In the genomic region with DNA sequence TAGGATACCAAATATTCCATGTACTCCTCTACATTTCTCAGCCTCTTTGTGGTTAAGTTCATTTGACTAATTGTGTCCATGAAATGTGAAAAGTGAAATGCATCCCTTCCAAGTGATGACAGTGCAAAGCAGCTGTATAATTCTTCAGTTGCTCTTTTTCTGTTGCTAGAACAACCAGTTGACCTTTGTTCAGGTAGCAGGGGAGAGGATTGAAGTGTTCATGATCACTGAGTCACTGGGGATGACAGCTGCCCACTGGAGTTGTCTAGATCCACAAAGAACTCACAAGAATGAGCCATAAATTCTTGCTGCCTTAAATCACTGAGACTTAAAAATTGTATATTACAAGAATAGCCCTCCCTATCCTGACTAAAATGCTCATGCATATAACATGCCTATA, we compare ENCODE assay signal across 29 cellular contexts.
A peak's percentile ranks its signal among the peaks of the same experiment; 100 is the strongest.
DNase-seq lines count a peak whose midpoint lies in the region; TF ChIP-seq lines count a peak whose summit lies in the region.
"Had no signal": no experiment of that assay in that cellular context is flagged by ENCODE, and none has a peak within 500 bp of the region (broad histone marks: within the 10 kb centered on the region; RNA-seq: fewer than 3 reads in every experiment).

No MANE protein-coding gene starts in this region.

- H3K9ac ChIP-seq in BLaER1, result no peak overlapping the region

- H3K4me1 ChIP-seq in BLaER1, result peaks cover 69% of the 10 kb centered on the region
- H3K4me1 ChIP-seq: left lung, psoas muscle, testis, uterus had no signal

- H3K27me3 ChIP-seq in BLaER1, result no peaks in the 10 kb centered on the region
- H3K27me3 ChIP-seq in MG63, result no peaks in the 10 kb centered on the region
- H3K27me3 ChIP-seq: left lung, testis, uterus had no signal

- H3K4me3 ChIP-seq in BLaER1 (no peak overlapping the region), MG63 (no peak overlapping the region), astrocyte of the spinal cord (ENCODE audit: low read depth, low read length) (no peak overlapping the region)
- H3K4me3 ChIP-seq: K562, left lung, psoas muscle, testis, uterus had no signal

- H3K36me3 ChIP-seq in BLaER1, result no peaks in the 10 kb centered on the region
- H3K36me3 ChIP-seq in MG63, result no peaks in the 10 kb centered on the region
- H3K36me3 ChIP-seq: left lung, uterus had no signal

- peaks cover 6% of the 10 kb centered on the region; the same call in 1 of the 2 replicates for H3K9me3 ChIP-seq in BLaER1
- H3K9me3 ChIP-seq in MG63, result no peaks in the 10 kb centered on the region
- H3K9me3 ChIP-seq: left lung, psoas muscle, testis, uterus had no signal

- no peak for TF ChIP-seq CTCF in astrocyte of the spinal cord (IDR thresholded peaks at IDR 0.05; ENCODE audit: low read depth, low read length)

- H3K4me2 ChIP-seq in BLaER1, result peak overlapping the region; percentile 94

- peak; percentile 35 for DNase-seq in MG63
- peak; percentile 5 for DNase-seq in astrocyte of the spinal cord (ENCODE audit: low read depth, low spot score)
- peak; percentile 78 for DNase-seq in kidney tubule cell (ENCODE audit: low spot score)
- DNase-seq in middle frontal gyrus (ENCODE audit: extremely low spot score, low spot score), result no peak
- no peak for DNase-seq in activated effector memory CD4-positive, alpha-beta T cell treated with Interleukin-2 at 50 U/mL for 16 hours
- DNase-seq in germinal center (ENCODE audit: low spot score), result no peak
- no peak for DNase-seq in cerebellar nuclear complex (lab: John Stamatoyannopoulos, UW)
- DNase-seq: activated CD4-positive, alpha-beta T cell treated with anti-CD3 and anti-CD28 coated beads for 4 hours; activated effector memory CD4-positive, alpha-beta T cell treated with anti-CD3 and anti-CD28 coated beads, Interleukin-2, amount 50 U/mL, for 16 hours; activated naive CD8-positive, alpha-beta T cell treated with anti-CD3 and anti-CD28 coated beads, Interleukin-2, amount 10 ng/mL, durations not matched to agents 7 days and 5 days; AML-193; DMS79 treated with DMSO at 0.1 percent for 48 hours; effector CD4-positive, alpha-beta T cell; foreskin fibroblast; GF-D8; H7; left lung; mesendoderm; naive B cell; NCI-H1417; NCI-H2029 treated with DMSO at 0.1 percent for 48 hours; NCI-H226; nucleus accumbens; psoas muscle; stimulated activated naive CD4-positive, alpha-beta T cell treated with Interleukin-2 at 50 U/mL for 16 hours; testis; uterus had no signal

- in situ Hi-C loops in astrocyte of the spinal cord (cut with HindIII; ENCODE audit: low sequenced_read_pairs), result no loop called here

- no peaks in the 10 kb centered on the region for H4K20me1 ChIP-seq in BLaER1

- peak overlapping the region; percentile 28; the same call in 1 of the 2 replicates for H3K27ac ChIP-seq in BLaER1
- H3K27ac ChIP-seq: left lung, psoas muscle, testis, uterus had no signal

Comparison
In these comparisons a context has a peak if more than half of its experiments do, and no peak if none do; other contexts are left out.
1. DNase-seq: peak in MG63 (single experiment), astrocyte of the spinal cord (single experiment) and kidney tubule cell (single experiment); none in middle frontal gyrus (single experiment), activated effector memory CD4-positive, alpha-beta T cell treated with Interleukin-2 at 50 U/mL for 16 hours (single experiment), germinal center (single experiment) and cerebellar nuclear complex (0 of 2).